16 cellular contexts compared by ENCODE assay signal in genomic region chr1:94329276-94329675, GRCh38.
DNase-seq lines count a peak whose midpoint lies in the region; TF ChIP-seq lines count a peak whose summit lies in the region.
"Had no signal": no experiment of that assay in that cellular context is flagged by ENCODE, and none has a peak within 500 bp of the region (broad histone marks: within the 10 kb centered on the region; RNA-seq: fewer than 3 reads in every experiment).

No MANE protein-coding gene starts in this region.

- no peak overlapping the region for H3K4me2 ChIP-seq in mesendoderm (ENCODE audit: low read length)

- WGBS in mesendoderm (ENCODE audit: extremely low coverage, insufficient coverage, low lambda C conversion rate), result no CpG with 5 or more reads among the region's 4 CpGs

- H2BK15ac ChIP-seq in mesendoderm (replicated peaks; ENCODE audit: low read depth), result peak overlapping the region; percentile 92

- no peaks in the 10 kb centered on the region for H3K27me3 ChIP-seq in mesendoderm (ENCODE audit: insufficient read depth, low read length, poor library complexity)
- H3K27me3 ChIP-seq: SJSA1 had no signal

- no peaks in the 10 kb centered on the region for H3K79me1 ChIP-seq in mesendoderm (ENCODE audit: low read length)

- H3K79me2 ChIP-seq in mesendoderm (ENCODE audit: control insufficient read depth, insufficient read depth, low read length), result no peaks in the 10 kb centered on the region

- no peak overlapping the region for H4K5ac ChIP-seq in mesendoderm (ENCODE audit: low read length)

- no peak for TF ChIP-seq CTCF in VCaP (conservative IDR thresholded peaks at IDR 0.05)

- H2AK5ac ChIP-seq in mesendoderm (ENCODE audit: low read length), result no peak overlapping the region

- no peak overlapping the region for H3K18ac ChIP-seq in mesendoderm (ENCODE audit: low read length)

- no peak overlapping the region for H3K23ac ChIP-seq in mesendoderm (ENCODE audit: low read length)

- no peak overlapping the region for H3K4me3 ChIP-seq in mesendoderm (ENCODE audit: low read length)
- H3K4me3 ChIP-seq: SJSA1 had no signal

- DNase-seq in ELR (ENCODE audit: low read depth) (peak; percentile 78), HCEC 1CT (peak; percentile 66), mesendoderm (no peak), NCI-H446 treated with DMSO at 0.1 percent for 48 hours (lab: John Stamatoyannopoulos, UW) (no peak), UCSD-AML1 (lab: John Stamatoyannopoulos, UW; ENCODE audit: unreplicated experiment) (no peak), NCI-H82 (lab: John Stamatoyannopoulos, UW) (no peak)
- DNase-seq in activated T-cell treated with anti-CD3 and anti-CD28 coated beads, Interleukin-2, amount 50 U/mL, for 1 hour, result no peak
- DNase-seq: CD8-positive, alpha-beta T cell; DMS79 treated with DMSO at 0.1 percent for 48 hours; MM.1S; NCI-H1092 treated with DMSO at 0.1 percent for 48 hours; NCI-H1694; NCI-H526; RPMI8226 had no signal

- peaks cover 11% of the 10 kb centered on the region for H3K4me1 ChIP-seq in mesendoderm (ENCODE audit: control insufficient read depth, low read depth, low read length)

- H3K9ac ChIP-seq in mesendoderm (ENCODE audit: low read length), result no peak overlapping the region

- H2BK5ac ChIP-seq in mesendoderm (ENCODE audit: low read length), result no peak overlapping the region

- peak overlapping the region; percentile 44 for H3K56ac ChIP-seq in mesendoderm (ENCODE audit: low read length)

- no peaks in the 10 kb centered on the region for H3K36me3 ChIP-seq in mesendoderm (ENCODE audit: control insufficient read depth, insufficient read depth, low read length)
- H3K36me3 ChIP-seq: SJSA1 had no signal

- no peak overlapping the region for H2BK120ac ChIP-seq in mesendoderm (ENCODE audit: low read depth, low read length)

- no peak overlapping the region for H4K8ac ChIP-seq in mesendoderm (ENCODE audit: low read depth, low read length)

- peak overlapping the region; percentile 92 for H3K27ac ChIP-seq in VCaP
- H3K27ac ChIP-seq in mesendoderm (ENCODE audit: low read depth, low read length), result no peak overlapping the region
- H3K27ac ChIP-seq: SJSA1 had no signal

- H3K4ac ChIP-seq in mesendoderm (ENCODE audit: low read depth, low read length), result no peak overlapping the region

Comparison
In these comparisons a context has a peak if more than half of its experiments do, and no peak if none do; other contexts are left out.
1. DNase-seq: peak in ELR (single experiment) and HCEC 1CT (single experiment); none in mesendoderm (single experiment), NCI-H446 treated with DMSO at 0.1 percent for 48 hours (single experiment), UCSD-AML1 (single experiment), activated T-cell treated with anti-CD3 and anti-CD28 coated beads, Interleukin-2, amount 50 U/mL, for 1 hour (single experiment) and NCI-H82 (single experiment).